ENCODE assay signal across 1 cellular context in genomic region chr4:7631288-7631633, GRCh38.
TF ChIP-seq lines count a peak whose summit lies in the region.

No MANE protein-coding gene starts in this region.

TF ChIP-seq in HepG2, 621 proteins besides CTCF, POLR2A, EP300 and RAD21 (continued from another document):
- no peak for TF ChIP-seq ZNF614 (CRISPR knock-in tag; IDR thresholded peaks at IDR 0.05; ENCODE audit: borderline replicate concordance)
- no peak for TF ChIP-seq JUNB (CRISPR knock-in tag; IDR thresholded peaks at IDR 0.05; ENCODE audit: borderline replicate concordance)
- no peak for TF ChIP-seq SSRP1 (CRISPR knock-in tag; IDR thresholded peaks at IDR 0.05)
- no peak for TF ChIP-seq ZNF263 (CRISPR knock-in tag; IDR thresholded peaks at IDR 0.05)
- TF ChIP-seq MXI1 (IDR thresholded peaks at IDR 0.05; ENCODE audit: borderline replicate concordance, low read depth, low read length): no peak
- no peak for TF ChIP-seq HMGXB3 (CRISPR knock-in tag; IDR thresholded peaks at IDR 0.05; ENCODE audit: borderline replicate concordance)
- no peak for TF ChIP-seq SALL1 (CRISPR knock-in tag; IDR thresholded peaks at IDR 0.05)
- TF ChIP-seq ZNF496 (CRISPR knock-in tag; IDR thresholded peaks at IDR 0.05; ENCODE audit: insufficient replicate concordance): no peak
- no peak for TF ChIP-seq NFAT5 (CRISPR knock-in tag; IDR thresholded peaks at IDR 0.05)
- no peak for TF ChIP-seq PHB2 (IDR thresholded peaks at IDR 0.05; ENCODE audit: partially characterized antibody)
TF ChIP-seq in HepG2: peak in this region for 0.
